25 cellular contexts compared by ENCODE assay signal in genomic region chr22:49257551-49257951, GRCh38.
"Had no signal": no experiment of that assay in that cellular context is flagged by ENCODE, and none has a peak within 500 bp of the region (broad histone marks: within the 10 kb centered on the region; RNA-seq: fewer than 3 reads in every experiment).

No MANE protein-coding gene starts in this region.

- H3K27ac ChIP-seq: breast epithelium, thyroid gland, VCaP had no signal

- H3K27me3 ChIP-seq: thyroid gland had no signal

- H3K4me1 Mint-ChIP-seq: activated naive CD8-positive, alpha-beta T cell treated with anti-CD3 and anti-CD28 coated beads for 36 hours; nephron progenitor cell; T-cell had no signal

- H3K36me3 Mint-ChIP-seq: activated naive CD8-positive, alpha-beta T cell treated with anti-CD3 and anti-CD28 coated beads for 36 hours; T-cell had no signal

- H3K9me3 ChIP-seq: mucosa of descending colon, thyroid gland had no signal

- H3K4me3 ChIP-seq: breast epithelium, mucosa of descending colon, thyroid gland had no signal

- DNase-seq: activated CD4-positive, alpha-beta T cell treated with anti-CD3 and anti-CD28 coated beads for 1 hour; activated CD4-positive, alpha-beta T cell treated with anti-CD3 and anti-CD28 coated beads, Interleukin-2, amount 50 U/mL, for 1 hour; activated CD8-positive, alpha-beta T cell treated with anti-CD3 and anti-CD28 coated beads, Interleukin-2, amount 10 ng/mL, durations not matched to agents 7 days and 5 days; activated naive CD8-positive, alpha-beta T cell treated with anti-CD3 and anti-CD28 coated beads for 36 hours; cerebellar nuclear complex; effector CD4-positive, alpha-beta T cell; erythroblast; foreskin fibroblast; mucosa of descending colon; nephron progenitor cell; occipital lobe; retina; stimulated activated CD4-positive, alpha-beta T cell treated with anti-CD3 and anti-CD28 coated beads, Interleukin-4, amount 100 ng/mL, for 24 hours; stimulated activated naive CD8-positive, alpha-beta T cell treated with anti-CD3 and anti-CD28 coated beads, Interleukin-15, Interleukin-2, amounts not matched to agents 100 U/mL and 50 U/mL, for 24 hours; substantia nigra; T-cell; thyroid gland had no signal

- FAIRE-seq: astrocyte, urothelium cell line had no signal

- ATAC-seq: activated CD8-positive, alpha-beta T cell treated with anti-CD3 and anti-CD28 coated beads, Interleukin-2, amount 10 ng/mL, durations not matched to agents 7 days and 5 days; mucosa of descending colon; stimulated activated naive CD8-positive, alpha-beta T cell treated with anti-CD3 and anti-CD28 coated beads, Interleukin-15, Interleukin-2, amounts not matched to agents 100 U/mL and 50 U/mL, for 24 hours; T-cell had no signal

- H3K36me3 ChIP-seq: breast epithelium, thyroid gland had no signal

- H3K4me1 ChIP-seq: breast epithelium, thyroid gland had no signal

- H3K9me3 Mint-ChIP-seq: activated naive CD8-positive, alpha-beta T cell treated with anti-CD3 and anti-CD28 coated beads for 36 hours; activated T-helper 1 cell treated with anti-CD3 and anti-CD28 coated beads, Interleukin-12 subunit alpha, Interleukin-12 subunit beta, Interleukin-2, Interleukin-4 antibody, amounts not matched to agents 30 ng/mL and 10 ng/mL and 1 ng/mL, durations not matched to agents 14 hours and 24 hours and 36 hours; T-cell; T-helper 2 cell treated with Interferon-gamma antibody and Interleukin-4, amounts not matched to agents 5 μg/mL and 100 μg/mL, for 36 hours had no signal

- H3K4me3 Mint-ChIP-seq: activated CD8-positive, alpha-beta T cell treated with anti-CD3 and anti-CD28 coated beads, Interleukin-2, amount 10 ng/mL, durations not matched to agents 7 days and 5 days; activated naive CD8-positive, alpha-beta T cell treated with anti-CD3 and anti-CD28 coated beads for 36 hours; activated T-helper 1 cell treated with anti-CD3 and anti-CD28 coated beads, Interleukin-12 subunit alpha, Interleukin-12 subunit beta, Interleukin-2, Interleukin-4 antibody, amounts not matched to agents 30 ng/mL and 10 ng/mL and 1 ng/mL, durations not matched to agents 14 hours and 24 hours and 36 hours; memory B cell; nephron progenitor cell; T-cell; T-helper 2 cell treated with Interferon-gamma antibody and Interleukin-4, amounts not matched to agents 5 μg/mL and 100 μg/mL, for 36 hours had no signal

- H3K27ac Mint-ChIP-seq: activated CD8-positive, alpha-beta T cell treated with anti-CD3 and anti-CD28 coated beads, Interleukin-2, amount 10 ng/mL, durations not matched to agents 7 days and 5 days; activated naive CD8-positive, alpha-beta T cell treated with anti-CD3 and anti-CD28 coated beads for 36 hours; activated T-helper 1 cell treated with anti-CD3 and anti-CD28 coated beads, Interleukin-12 subunit alpha, Interleukin-12 subunit beta, Interleukin-2, Interleukin-4 antibody, amounts not matched to agents 30 ng/mL and 10 ng/mL and 1 ng/mL, durations not matched to agents 14 hours and 24 hours and 36 hours; memory B cell; nephron progenitor cell; progenitor cell of endocrine pancreas; T-cell; T-helper 2 cell treated with Interferon-gamma antibody and Interleukin-4, amounts not matched to agents 5 μg/mL and 100 μg/mL, for 36 hours had no signal
